1 cellular context compared by ENCODE assay signal in genomic region chr19:49491804-49492572, GRCh38.
A peak's percentile ranks its signal among the peaks of the same experiment; 100 is the strongest.
TF ChIP-seq lines count a peak whose summit lies in the region.

No MANE protein-coding gene starts in this region.

TF ChIP-seq in K562, 482 proteins besides CTCF, POLR2A, EP300 and RAD21 (continues in another document):
- peak; percentile 20; the same call in 1 of the 2 replicates for TF ChIP-seq ZNF324 (CRISPR knock-in tag; IDR thresholded peaks at IDR 0.05)
- no peak for TF ChIP-seq PML (IDR thresholded peaks at IDR 0.05; ENCODE audit: low read length)
- TF ChIP-seq SMARCA4 (IDR thresholded peaks at IDR 0.05) = no peak
- TF ChIP-seq NFXL1 (CRISPR knock-in tag; IDR thresholded peaks at IDR 0.05) = peak; percentile 8; the same call in 1 of the 2 replicates
- no peak for TF ChIP-seq SMC3 (conservative IDR thresholded peaks at IDR 0.05; ENCODE audit: insufficient read depth, low read depth, low read length)
- TF ChIP-seq E2F1 (CRISPR knock-in tag; IDR thresholded peaks at IDR 0.05) = 0 out of 2 replicates have a peak, but pooled peaks have one; percentile 15
- no peak for TF ChIP-seq E2F4 (CRISPR knock-in tag; IDR thresholded peaks at IDR 0.05; ENCODE audit: low read depth)
- TF ChIP-seq MAFF (IDR thresholded peaks at IDR 0.05; ENCODE audit: low read length) = peak; percentile 19; the same call in 1 of the 2 replicates
- TF ChIP-seq ZNF408 (CRISPR knock-in tag; IDR thresholded peaks at IDR 0.05; ENCODE audit: low read depth) = no peak
- TF ChIP-seq ZNF121 (CRISPR knock-in tag; conservative IDR thresholded peaks at IDR 0.05) = no peak
- TF ChIP-seq ZSCAN29 (IDR thresholded peaks at IDR 0.05) = no peak
- TF ChIP-seq HMGN3 (IDR thresholded peaks at IDR 0.05; ENCODE audit: borderline replicate concordance, extremely low read depth, insufficient read length, low read depth, low read length) = no peak
- TF ChIP-seq TAF9B (IDR thresholded peaks at IDR 0.05; ENCODE audit: partially characterized antibody) = no peak
- TF ChIP-seq ZMIZ1 (IDR thresholded peaks at IDR 0.05; ENCODE audit: low read depth in 2 of 2, low read length in 2 of 2) = peak in 1 of 2 experiments; percentile 29; a peak in 1 of 4 replicates
- TF ChIP-seq HMGXB4 (CRISPR knock-in tag; IDR thresholded peaks at IDR 0.05) = 0 out of 2 replicates have a peak, but pooled peaks have one; percentile 50
- 0 out of 2 replicates have a peak, but pooled peaks have one; percentile 34 for TF ChIP-seq ZBED1 (IDR thresholded peaks at IDR 0.05)
- TF ChIP-seq AFF4 (CRISPR knock-in tag; IDR thresholded peaks at IDR 0.05) = 0 out of 2 replicates have a peak, but pooled peaks have one; percentile 63
- peak; percentile 8; the same call in 1 of the 2 replicates for TF ChIP-seq BCL6 (CRISPR knock-in tag; IDR thresholded peaks at IDR 0.05)
- 0 out of 2 replicates have a peak, but pooled peaks have one; percentile 65 for TF ChIP-seq CHCHD3 (CRISPR knock-in tag; IDR thresholded peaks at IDR 0.05)
- TF ChIP-seq POLR2G (IDR thresholded peaks at IDR 0.05; ENCODE audit: low read depth, low read length) = peak; percentile 46; the same call in 1 of the 2 replicates
- no peak for TF ChIP-seq SREBF1 (IDR thresholded peaks at IDR 0.05; ENCODE audit: borderline replicate concordance, low read depth, low read length)
- TF ChIP-seq SRF (CRISPR knock-in tag; IDR thresholded peaks at IDR 0.05) = 0 out of 4 replicates have a peak, but pooled peaks of 1 of the 2 experiments have one; percentile 25
- 0 out of 2 replicates have a peak, but pooled peaks have one; percentile 4 for TF ChIP-seq GTF2E2 (tag; IDR thresholded peaks at IDR 0.05)
- TF ChIP-seq UBTF (IDR thresholded peaks at IDR 0.05; ENCODE audit: borderline replicate concordance in 1 of 2, low read depth in 2 of 2, low read length in 2 of 2) = no peak
- TF ChIP-seq ZKSCAN3 (CRISPR knock-in tag; IDR thresholded peaks at IDR 0.05) = no peak
- peak; percentile 44; the same call in 1 of the 2 replicates for TF ChIP-seq HNRNPL (IDR thresholded peaks at IDR 0.05; ENCODE audit: low read depth, low read length)
- TF ChIP-seq SP2 (IDR thresholded peaks at IDR 0.05; ENCODE audit: extremely low read depth, low read depth, low read length, poor library complexity, severe bottlenecking) = no peak
- TF ChIP-seq ZNF551 (CRISPR knock-in tag; IDR thresholded peaks at IDR 0.05) = peak; percentile 43; the same call in 1 of the 2 replicates
- TF ChIP-seq EZH2 (IDR thresholded peaks at IDR 0.05; ENCODE audit: borderline replicate concordance, low read depth, low read length) = no peak
- no peak; the same call in 1 of the 2 replicates for TF ChIP-seq ESRRB (CRISPR knock-in tag; IDR thresholded peaks at IDR 0.05; ENCODE audit: borderline replicate concordance)
- TF ChIP-seq FOXP1 (CRISPR knock-in tag; IDR thresholded peaks at IDR 0.05) = 0 out of 2 replicates have a peak, but pooled peaks have one; percentile 19
- TF ChIP-seq RERE (CRISPR knock-in tag; IDR thresholded peaks at IDR 0.05; ENCODE audit: borderline replicate concordance) = no peak
- peak; percentile 80 for TF ChIP-seq FUS (optimal IDR thresholded peaks at IDR 0.05; ENCODE audit: low read depth, low read length)
- TF ChIP-seq CGGBP1 (CRISPR knock-in tag; IDR thresholded peaks at IDR 0.05) = peak; percentile 52; the same call in 1 of the 2 replicates
- TF ChIP-seq MAZ (CRISPR knock-in tag; conservative IDR thresholded peaks at IDR 0.05 in 1 of 2, IDR thresholded peaks at IDR 0.05 in 1 of 2) = 0 out of 4 replicates have a peak, but pooled peaks of 1 of the 2 experiments have one; percentile 6
- no peak for TF ChIP-seq ELF1 (tag; IDR thresholded peaks at IDR 0.05)
- no peak for TF ChIP-seq GATA2 (CRISPR knock-in tag; IDR thresholded peaks at IDR 0.05)
- no peak for TF ChIP-seq HSF4 (CRISPR knock-in tag; IDR thresholded peaks at IDR 0.05; ENCODE audit: borderline replicate concordance)
- TF ChIP-seq SIN3A (IDR thresholded peaks at IDR 0.05; ENCODE audit: borderline replicate concordance in 2 of 2, control insufficient read depth in 1 of 2, low read depth in 2 of 2, low read length in 2 of 2) = peak in 1 of 2 experiments; percentile 32; a peak in 1 of 4 replicates
- TF ChIP-seq ZNF253 (CRISPR knock-in tag; conservative IDR thresholded peaks at IDR 0.05) = 0 out of 2 replicates have a peak, but pooled peaks have one; percentile 13
- no peak for TF ChIP-seq FOXJ3 (CRISPR knock-in tag; IDR thresholded peaks at IDR 0.05)
- 0 out of 2 replicates have a peak, but pooled peaks have one; percentile 16 for TF ChIP-seq PTBP1 (IDR thresholded peaks at IDR 0.05; ENCODE audit: low read depth, low read length)
